In genomic region chr20:63150391-63150898, GRCh38 we compare ENCODE assay signal across 15 cellular contexts.
A peak's percentile ranks its signal among the peaks of the same experiment; 100 is the strongest.
DNase-seq lines count a peak whose midpoint lies in the region; ATAC-seq, FAIRE-seq and TF ChIP-seq lines count a peak whose summit lies in the region.
"Had no signal": no experiment of that assay in that cellular context is flagged by ENCODE, and none has a peak within 500 bp of the region (broad histone marks: within the 10 kb centered on the region; RNA-seq: fewer than 3 reads in every experiment).

No MANE protein-coding gene starts in this region.

- peak overlapping the region; percentile 78 for H2BK15ac ChIP-seq in neuronal stem cell (ENCODE audit: low read length)

- H2BK12ac ChIP-seq in neuronal stem cell (ENCODE audit: low read length), result no peak overlapping the region

- H3K27ac ChIP-seq in RWPE2 (ENCODE audit: poor library complexity, severe bottlenecking), result no peak overlapping the region
- no peak overlapping the region for H3K27ac ChIP-seq in kidney (ENCODE audit: low read depth in 2 of 2, low read length in 2 of 2)
- no peak overlapping the region for H3K27ac ChIP-seq in neuronal stem cell (replicated peaks; ENCODE audit: low read length)
- H3K27ac ChIP-seq: GM23248 had no signal

- peak overlapping the region; percentile 64 for H3K18ac ChIP-seq in neuronal stem cell (ENCODE audit: low read length)

- no peak for ATAC-seq in RWPE2 (ENCODE audit: low read depth)
- ATAC-seq: HCT116 had no signal

- intact Hi-C loops in kidney (cut with DNase I), result no loop called here

- H3K27me3 ChIP-seq in BE2C (peaks cover 77% of the 10 kb centered on the region), RWPE2 (ENCODE audit: insufficient read depth, poor library complexity, severe bottlenecking) (peaks cover 52% of the 10 kb centered on the region), neuronal stem cell (ENCODE audit: control insufficient read depth in 3 of 3, insufficient read depth in 3 of 3, low read depth in 1 of 3, low read length in 3 of 3) (peaks cover 0 to 50% (median 0%) of the 10 kb centered on the region in 3 experiments)

- H2BK5ac ChIP-seq in neuronal stem cell (ENCODE audit: low read length), result peak overlapping the region; percentile 22

- no peaks in the 10 kb centered on the region for H3K36me3 ChIP-seq in BE2C
- H3K36me3 ChIP-seq in RWPE2 (ENCODE audit: low read depth), result no peaks in the 10 kb centered on the region
- no peaks in the 10 kb centered on the region for H3K36me3 ChIP-seq in kidney (ENCODE audit: control insufficient read depth in 1 of 2, insufficient read depth in 2 of 2, low read length in 2 of 2)
- no peaks in the 10 kb centered on the region for H3K36me3 ChIP-seq in neuronal stem cell (replicated peaks in 1 of 2; ENCODE audit: control insufficient read depth in 2 of 2, insufficient read depth in 2 of 2, low read length in 2 of 2)

- no peak overlapping the region for H4K8ac ChIP-seq in neuronal stem cell (ENCODE audit: low read depth, low read length)

- no peaks in the 10 kb centered on the region for H3K4me1 ChIP-seq in BE2C
- no peaks in the 10 kb centered on the region for H3K4me1 ChIP-seq in RWPE2 (ENCODE audit: insufficient read depth, poor library complexity, severe bottlenecking)
- H3K4me1 ChIP-seq in kidney (ENCODE audit: control insufficient read depth in 1 of 2, insufficient read depth in 1 of 2, low read depth in 1 of 2, low read length in 2 of 2), result no peaks in the 10 kb centered on the region
- no peaks in the 10 kb centered on the region for H3K4me1 ChIP-seq in neuronal stem cell (ENCODE audit: control insufficient read depth in 2 of 2, insufficient read depth in 1 of 2, low read depth in 1 of 2, low read length in 2 of 2)

- H3K4me3 ChIP-seq in BE2C (ENCODE audit: low read depth, low read length) (no peak overlapping the region), RWPE2 (ENCODE audit: severe bottlenecking) (no peak overlapping the region), kidney (ENCODE audit: low read length in 2 of 2) (no peak overlapping the region), neuronal stem cell (ENCODE audit: low read length in 2 of 2) (no peak overlapping the region)
- H3K4me3 ChIP-seq: GM23248 had no signal

- H3K23ac ChIP-seq in neuronal stem cell (ENCODE audit: low read depth, low read length, poor library complexity), result no peak overlapping the region

- no peaks in the 10 kb centered on the region for H3K79me1 ChIP-seq in neuronal stem cell (ENCODE audit: low read depth, low read length)

- no peak for FAIRE-seq in kidney (lab: Jason Lieb, UNC)
- FAIRE-seq: GM12892, H54 had no signal

- no peak overlapping the region for H2AFZ ChIP-seq in neuronal stem cell (ENCODE audit: low read length)
- H2AFZ ChIP-seq: GM23248 had no signal

- peak overlapping the region; percentile 71 for H3K14ac ChIP-seq in neuronal stem cell (ENCODE audit: low read length)

- no CpG with 5 or more reads among the region's 19 CpGs for WGBS in neuronal stem cell (ENCODE audit: extremely low coverage in 2 of 2, insufficient read length in 2 of 2, insufficient replicate concordance in 1 of 2), 2 donors

- DNase-seq in BE2C, result peak; percentile 3
- peak; percentile 84 for DNase-seq in RWPE2 (ENCODE audit: low spot score)
- peak; percentile 70 for DNase-seq in kidney
- DNase-seq in neuronal stem cell (ENCODE audit: low spot score), result no peak
- DNase-seq in T-helper 9 cell, result no peak
- DNase-seq in OCI-M2 (lab: John Stamatoyannopoulos, UW; ENCODE audit: unreplicated experiment), result no peak
- DNase-seq in NCI-H2227 (lab: John Stamatoyannopoulos, UW; ENCODE audit: unreplicated experiment), result no peak
- no peak for DNase-seq in effector CD8-positive, alpha-beta T cell (lab: John Stamatoyannopoulos, UW)
- DNase-seq: ACHN, DND-41, GDM1, GM23248 had no signal

- no peak for TF ChIP-seq CTCF in BE2C (IDR thresholded peaks at IDR 0.05; ENCODE audit: low read depth, low read length)
- TF ChIP-seq CTCF in RWPE2 (IDR thresholded peaks at IDR 0.05; ENCODE audit: poor library complexity, severe bottlenecking), result no peak
- TF ChIP-seq CTCF in kidney (IDR thresholded peaks at IDR 0.05; ENCODE audit: borderline replicate concordance, extremely low read depth, insufficient read depth), result no peak

- H3K9me3 ChIP-seq in BE2C, result 0 out of 2 replicates have a peak, but pooled peaks cover 8% of the 10 kb centered on the region
- H3K9me3 ChIP-seq in RWPE2 (ENCODE audit: severe bottlenecking), result peaks cover 14% of the 10 kb centered on the region
- peaks cover 2 to 11% of the 10 kb centered on the region in 2 donors for H3K9me3 ChIP-seq in kidney (ENCODE audit: control insufficient read depth in 1 of 2, low read length in 2 of 2)
- H3K9me3 ChIP-seq in neuronal stem cell (replicated peaks in 1 of 2; ENCODE audit: control insufficient read depth in 2 of 2, insufficient read depth in 1 of 2, low read depth in 1 of 2, low read length in 2 of 2), result peaks cover 6 to 17% of the 10 kb centered on the region in 2 donors

- H4K91ac ChIP-seq in neuronal stem cell (ENCODE audit: low read depth, low read length, poor library complexity), result no peak overlapping the region

- no peak overlapping the region for H3K4me2 ChIP-seq in neuronal stem cell (ENCODE audit: insufficient read depth, low read length, poor library complexity, severe bottlenecking)

- H3K4ac ChIP-seq in neuronal stem cell (ENCODE audit: low read length), result no peak overlapping the region

- H3K9ac ChIP-seq in kidney (ENCODE audit: low read length in 2 of 2), result no peak overlapping the region
- no peak overlapping the region for H3K9ac ChIP-seq in neuronal stem cell (ENCODE audit: low read depth, low read length, poor library complexity)
- H3K9ac ChIP-seq: GM23248 had no signal

- H2AK5ac ChIP-seq in neuronal stem cell (ENCODE audit: low read depth, low read length), result peak overlapping the region; percentile 79

- H2BK120ac ChIP-seq in neuronal stem cell (ENCODE audit: low read depth, low read length), result peak overlapping the region; percentile 61

Comparison
In these comparisons a context has a peak if more than half of its experiments do, and no peak if none do; other contexts are left out.
1. DNase-seq: peak in BE2C (single experiment), RWPE2 (single experiment) and kidney (single experiment); none in neuronal stem cell (single experiment), T-helper 9 cell (single experiment), OCI-M2 (single experiment), NCI-H2227 (single experiment) and effector CD8-positive, alpha-beta T cell (single experiment).